In the genomic region with DNA sequence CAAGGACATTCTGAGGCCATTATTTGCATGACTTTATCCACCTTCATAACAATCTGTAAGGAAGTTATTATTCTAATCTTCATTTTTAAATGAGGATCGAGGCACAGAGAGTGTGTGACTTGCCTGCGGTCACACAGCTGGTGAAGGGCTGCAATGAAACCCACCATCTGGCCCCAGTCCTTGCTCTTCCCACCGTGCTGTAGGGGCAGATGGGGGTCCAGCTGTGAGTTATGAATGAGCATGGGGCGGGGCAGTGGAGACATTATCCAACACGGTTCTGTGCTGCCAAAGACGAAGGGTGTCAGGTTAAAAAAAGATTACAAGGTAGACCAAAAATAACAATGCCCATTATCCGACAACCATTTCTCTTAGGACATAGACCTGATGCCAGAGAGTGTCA, we compare ENCODE assay signal across 14 cellular contexts.
"Had no signal": no experiment of that assay in that cellular context is flagged by ENCODE, and none has a peak within 500 bp of the region (broad histone marks: within the 10 kb centered on the region; RNA-seq: fewer than 3 reads in every experiment).

No MANE protein-coding gene starts in this region.

- DNase-seq: Kasumi-1, MM.1S, NCI-H1092 treated with DMSO at 0.1 percent for 48 hours, NCI-H1436, NCI-H1930, NCI-H2081, NCI-H2107, NCI-H345, NCI-H446 treated with DMSO at 0.1 percent for 48 hours, NCI-H510A treated with DMSO at 0.1 percent for 48 hours, NCI-H69, SHP77 treated with DMSO at 0.1 percent for 48 hours, SJCRH30, T-helper 2 cell had no signal
